19 cellular contexts compared by ENCODE assay signal in genomic region chr1:25026757-25027450, GRCh38.
DNase-seq lines count a peak whose midpoint lies in the region; ATAC-seq and TF ChIP-seq lines count a peak whose summit lies in the region.
"Had no signal": no experiment of that assay in that cellular context is flagged by ENCODE, and none has a peak within 500 bp of the region (broad histone marks: within the 10 kb centered on the region; RNA-seq: fewer than 3 reads in every experiment).

No MANE protein-coding gene starts in this region.

- no peaks in the 10 kb centered on the region for H3K27me3 Mint-ChIP-seq in T-helper 1 cell treated with Interleukin-12 subunit alpha and Interleukin-12 subunit beta and Interleukin-4 antibody, amounts not matched to agents 30 μg/mL and 1 μg/mL, for 36 hours (ENCODE audit: low read depth)
- H3K27me3 Mint-ChIP-seq in H9 (ENCODE audit: low read depth) (peaks cover 5% of the 10 kb centered on the region), memory B cell (no peaks in the 10 kb centered on the region)
- H3K27me3 Mint-ChIP-seq in activated T-helper 1 cell treated with anti-CD3 and anti-CD28 coated beads, Interleukin-12 subunit alpha, Interleukin-12 subunit beta, Interleukin-2, Interleukin-4 antibody, amounts not matched to agents 30 ng/mL and 10 ng/mL and 1 ng/mL, durations not matched to agents 14 hours and 24 hours and 36 hours (ENCODE audit: insufficient read depth) = peaks cover 2% of the 10 kb centered on the region
- H3K27me3 Mint-ChIP-seq: central memory CD8-positive, alpha-beta T cell had no signal

- H3K36me3 Mint-ChIP-seq in T-helper 1 cell treated with Interleukin-12 subunit alpha and Interleukin-12 subunit beta and Interleukin-4 antibody, amounts not matched to agents 30 μg/mL and 1 μg/mL, for 36 hours (ENCODE audit: low read depth) = peaks cover 1% of the 10 kb centered on the region
- H3K36me3 Mint-ChIP-seq in H9 (ENCODE audit: insufficient read depth in 1 of 3, low read depth in 3 of 3) = no peaks in the 10 kb centered on the region
- H3K36me3 Mint-ChIP-seq in activated T-helper 1 cell treated with anti-CD3 and anti-CD28 coated beads, Interleukin-12 subunit alpha, Interleukin-12 subunit beta, Interleukin-2, Interleukin-4 antibody, amounts not matched to agents 30 ng/mL and 10 ng/mL and 1 ng/mL, durations not matched to agents 14 hours and 24 hours and 36 hours (ENCODE audit: low read depth) = peaks cover 2% of the 10 kb centered on the region
- H3K36me3 Mint-ChIP-seq in memory B cell = no peaks in the 10 kb centered on the region

- H2BK12ac ChIP-seq in H9 (ENCODE audit: insufficient read length, low read depth, low read length) = no peak overlapping the region

- H3K56ac ChIP-seq in H9 (ENCODE audit: insufficient read length, low read depth, low read length) = no peak overlapping the region

- H2AK5ac ChIP-seq in H9 (ENCODE audit: insufficient read length, low read length) = no peak overlapping the region

- no peaks in the 10 kb centered on the region for H3K9me3 Mint-ChIP-seq in T-helper 1 cell treated with Interleukin-12 subunit alpha and Interleukin-12 subunit beta and Interleukin-4 antibody, amounts not matched to agents 30 μg/mL and 1 μg/mL, for 36 hours
- H3K9me3 Mint-ChIP-seq in H9 (peaks cover 0 to 3% of the 10 kb centered on the region in 2 experiments; a peak in 1 of 5 replicates), memory B cell (no peaks in the 10 kb centered on the region)
- no peaks in the 10 kb centered on the region for H3K9me3 Mint-ChIP-seq in activated T-helper 1 cell treated with anti-CD3 and anti-CD28 coated beads, Interleukin-12 subunit alpha, Interleukin-12 subunit beta, Interleukin-2, Interleukin-4 antibody, amounts not matched to agents 30 ng/mL and 10 ng/mL and 1 ng/mL, durations not matched to agents 14 hours and 24 hours and 36 hours
- H3K9me3 Mint-ChIP-seq: central memory CD8-positive, alpha-beta T cell had no signal

- no peak for DNase-seq in T-helper 1 cell
- peak; percentile 38 for DNase-seq in H9
- no peak for DNase-seq in activated T-helper 1 cell treated with anti-CD3 and anti-CD28 coated beads, Interleukin-12 subunit alpha, Interleukin-12 subunit beta, Interleukin-2, Interleukin-4 antibody, amounts not matched to agents 30 ng/mL and 10 ng/mL and 1 ng/mL, durations not matched to agents 14 hours and 24 hours and 36 hours (ENCODE audit: low spot score)
- DNase-seq in memory B cell (ENCODE audit: low spot score in 2 of 2) = no peak
- DNase-seq in Right ventricle myocardium inferior (ENCODE audit: missing footprints) = no peak
- DNase-seq in SHP77 treated with DMSO at 0.1 percent for 48 hours (lab: John Stamatoyannopoulos, UW) = no peak
- DNase-seq: activated naive CD4-positive, alpha-beta T cell; gastrocnemius medialis; GM23248; mesenchymal stem cell; NCI-H1417 treated with DMSO at 0.1 percent for 48 hours; NCI-H446 treated with DMSO at 0.1 percent for 48 hours; PC-3; sigmoid colon; stimulated activated CD4-positive, alpha-beta T cell treated with anti-CD3 and anti-CD28 coated beads, Interleukin-4, amount 100 ng/mL, for 24 hours had no signal

- H3K27ac Mint-ChIP-seq in T-helper 1 cell treated with Interleukin-12 subunit alpha and Interleukin-12 subunit beta and Interleukin-4 antibody, amounts not matched to agents 30 μg/mL and 1 μg/mL, for 36 hours = peak overlapping the region; percentile 52
- peak overlapping the region in 1 of 3 experiments; percentile 18; a peak in 2 of 7 replicates for H3K27ac Mint-ChIP-seq in H9
- H3K27ac Mint-ChIP-seq in activated T-helper 1 cell treated with anti-CD3 and anti-CD28 coated beads, Interleukin-12 subunit alpha, Interleukin-12 subunit beta, Interleukin-2, Interleukin-4 antibody, amounts not matched to agents 30 ng/mL and 10 ng/mL and 1 ng/mL, durations not matched to agents 14 hours and 24 hours and 36 hours = peak overlapping the region; percentile 58
- peak overlapping the region; percentile 55 for H3K27ac Mint-ChIP-seq in memory B cell

- H3K79me2 ChIP-seq in H9 (ENCODE audit: insufficient read depth, low read length) = no peaks in the 10 kb centered on the region

- H3K79me1 ChIP-seq in H9 (ENCODE audit: insufficient read depth, low read depth, low read length, poor library complexity, severe bottlenecking) = no peaks in the 10 kb centered on the region

- no peak overlapping the region for H2BK120ac ChIP-seq in H9 (ENCODE audit: low read depth, low read length, poor library complexity, severe bottlenecking)

- H3T11ph ChIP-seq in H9 (ENCODE audit: low read length) = no peak overlapping the region

- H2BK20ac ChIP-seq in H9 (ENCODE audit: low read depth, low read length, poor library complexity, severe bottlenecking) = no peak overlapping the region

- no peak overlapping the region for H3K4me3 Mint-ChIP-seq in T-helper 1 cell treated with Interleukin-12 subunit alpha and Interleukin-12 subunit beta and Interleukin-4 antibody, amounts not matched to agents 30 μg/mL and 1 μg/mL, for 36 hours
- H3K4me3 Mint-ChIP-seq in H9 = peak overlapping the region in 1 of 2 experiments; percentile 7; a peak in 1 of 5 replicates
- H3K4me3 Mint-ChIP-seq in activated T-helper 1 cell treated with anti-CD3 and anti-CD28 coated beads, Interleukin-12 subunit alpha, Interleukin-12 subunit beta, Interleukin-2, Interleukin-4 antibody, amounts not matched to agents 30 ng/mL and 10 ng/mL and 1 ng/mL, durations not matched to agents 14 hours and 24 hours and 36 hours = no peak overlapping the region
- H3K4me3 Mint-ChIP-seq in memory B cell = no peak overlapping the region

- H3K18ac ChIP-seq in H9 (ENCODE audit: insufficient read length, low read depth, low read length) = no peak overlapping the region

- H4K20me1 ChIP-seq in H9 (ENCODE audit: control insufficient read depth, insufficient read depth, insufficient read length) = no peaks in the 10 kb centered on the region

- peaks cover 88% of the 10 kb centered on the region for H3K4me1 Mint-ChIP-seq in T-helper 1 cell treated with Interleukin-12 subunit alpha and Interleukin-12 subunit beta and Interleukin-4 antibody, amounts not matched to agents 30 μg/mL and 1 μg/mL, for 36 hours (ENCODE audit: low read depth)
- H3K4me1 Mint-ChIP-seq in H9 (peaks cover 24 to 27% of the 10 kb centered on the region in 2 experiments), memory B cell (peaks cover 56% of the 10 kb centered on the region)
- peaks cover 93% of the 10 kb centered on the region for H3K4me1 Mint-ChIP-seq in activated T-helper 1 cell treated with anti-CD3 and anti-CD28 coated beads, Interleukin-12 subunit alpha, Interleukin-12 subunit beta, Interleukin-2, Interleukin-4 antibody, amounts not matched to agents 30 ng/mL and 10 ng/mL and 1 ng/mL, durations not matched to agents 14 hours and 24 hours and 36 hours (ENCODE audit: low read depth)

- no peak overlapping the region for H4K5ac ChIP-seq in H9 (ENCODE audit: insufficient read length, low read depth, low read length)

- intact Hi-C loops in activated T-helper 1 cell treated with anti-CD3 and anti-CD28 coated beads, Interleukin-12 subunit alpha, Interleukin-12 subunit beta, Interleukin-2, Interleukin-4 antibody, amounts not matched to agents 30 ng/mL and 10 ng/mL and 1 ng/mL, durations not matched to agents 14 hours and 24 hours and 36 hours (cut with micrococcal nuclease) = no loop called here
- intact Hi-C loops in Right ventricle myocardium inferior (cut with DNase I) = no loop called here

- no peak overlapping the region for H4K91ac ChIP-seq in H9 (ENCODE audit: insufficient read length, low read depth, low read length)

- no peaks in the 10 kb centered on the region for H3K23me2 ChIP-seq in H9 (ENCODE audit: insufficient read length, low read depth, low read length, poor library complexity, severe bottlenecking)

- peaks cover 3% of the 10 kb centered on the region; the same call in 1 of the 2 replicates for H3K4me1 ChIP-seq in H9 (ENCODE audit: insufficient read depth, low read length)

- TF ChIP-seq CTCF in H9 (conservative IDR thresholded peaks at IDR 0.05) = no peak

- no peak overlapping the region for H2BK5ac ChIP-seq in H9 (ENCODE audit: insufficient read length, low read length)

- H2AFZ ChIP-seq in H9 (ENCODE audit: low read length) = no peak overlapping the region
- H2AFZ ChIP-seq: GM23248 had no signal

- H3K9ac ChIP-seq in H9 (ENCODE audit: extremely low read depth, insufficient read length, low read length) = no peak overlapping the region
- H3K9ac ChIP-seq: GM23248 had no signal

- no peaks in the 10 kb centered on the region for H3K9me3 ChIP-seq in H9 (ENCODE audit: control insufficient read depth, low read depth, low read length)
- H3K9me3 ChIP-seq: gastrocnemius medialis, sigmoid colon had no signal

- no peak overlapping the region for H3K27ac ChIP-seq in H9 (ENCODE audit: insufficient read length, low read depth, low read length)
- H3K27ac ChIP-seq: 22Rv1, gastrocnemius medialis, GM23248, sigmoid colon had no signal

- H2BK15ac ChIP-seq in H9 (ENCODE audit: low read depth, low read length) = no peak overlapping the region

- H3K14ac ChIP-seq in H9 (ENCODE audit: insufficient read depth, low read length) = no peak overlapping the region

- no CpG with 5 or more reads among the region's 12 CpGs for WGBS in H9 (ENCODE audit: extremely low coverage, insufficient read length, low lambda C conversion rate)

- no peak overlapping the region for H4K8ac ChIP-seq in H9 (replicated peaks; ENCODE audit: insufficient read length, low read depth, low read length)

- H3K4me2 ChIP-seq in H9 (ENCODE audit: insufficient read depth, insufficient read length, low read length) = no peak overlapping the region

- no peaks in the 10 kb centered on the region for H3K27me3 ChIP-seq in H9 (ENCODE audit: insufficient read depth, low read length)
- H3K27me3 ChIP-seq: gastrocnemius medialis, sigmoid colon had no signal

- ATAC-seq in memory B cell (ENCODE audit: low read depth) (no peak), GM19324 (IDR thresholded peaks at IDR 0.05; ENCODE audit: low FRiP score, unreplicated experiment) (no peak), Right ventricle myocardium inferior (no peak)
- ATAC-seq: gastrocnemius medialis, PC-3 had no signal

- no peak overlapping the region for H3K23ac ChIP-seq in H9 (ENCODE audit: insufficient read length, low read depth, low read length)

- H3K4ac ChIP-seq in H9 (ENCODE audit: low read depth, low read length) = no peak overlapping the region
